ENCODE assay signal across 14 cellular contexts in the genomic region with DNA sequence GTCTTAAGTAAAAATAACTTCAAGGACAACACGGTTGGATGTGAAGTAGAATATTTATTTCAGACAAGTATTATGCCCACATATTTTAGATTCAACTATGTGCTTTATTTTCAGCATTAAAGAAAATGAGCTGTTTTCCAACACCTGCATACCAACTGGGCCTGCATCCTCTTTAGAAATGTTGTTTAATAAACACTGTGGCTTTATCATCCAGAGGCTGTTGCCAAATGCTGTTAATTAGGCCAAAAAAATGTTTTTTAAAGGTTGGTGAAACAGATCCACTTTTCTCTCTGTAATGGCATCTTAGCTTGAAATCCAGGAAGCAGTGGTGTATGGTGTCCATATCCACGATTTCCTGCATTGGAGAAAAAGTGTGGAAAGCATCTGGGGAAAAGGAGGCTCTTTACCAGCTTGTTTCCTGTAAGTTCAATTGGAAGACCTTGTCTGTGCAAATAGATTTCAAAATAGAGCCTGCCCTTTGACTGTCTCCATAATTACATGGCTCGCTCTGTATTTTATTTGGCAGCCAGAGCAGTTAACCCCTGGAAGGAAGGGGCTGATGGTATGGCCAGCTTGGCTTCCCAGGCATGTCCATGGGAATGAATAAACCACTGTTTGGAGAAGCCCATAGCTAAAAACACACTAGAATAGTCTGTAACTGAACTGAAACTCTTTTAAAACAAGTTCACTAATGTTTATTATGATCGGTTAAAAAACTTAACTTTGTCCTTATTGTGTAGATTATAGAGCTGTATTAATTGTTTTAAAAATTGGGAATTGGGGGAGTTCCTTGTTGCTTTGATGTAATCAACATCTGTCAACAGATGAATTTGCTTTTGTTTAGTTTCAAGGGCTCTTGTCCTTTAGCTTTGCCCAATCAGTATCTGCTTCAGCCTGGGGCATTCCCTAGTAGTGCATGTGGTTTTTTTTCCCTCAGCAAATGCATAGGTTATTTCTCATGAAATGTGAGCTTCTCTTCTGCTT. TPM values are rescaled to one million over a fixed set of nuclear protein-coding genes. Genes with fewer than 3 reads are reported as not detected.
A peak's percentile ranks its signal among the peaks of the same experiment; 100 is the strongest.
DNase-seq lines count a peak whose midpoint lies in the region; ATAC-seq lines count a peak whose summit lies in the region.
"Had no signal": no experiment of that assay in that cellular context is flagged by ENCODE, and none has a peak within 500 bp of the region (broad histone marks: within the 10 kb centered on the region; RNA-seq: fewer than 3 reads in every experiment).

No MANE protein-coding gene starts in this region.

- ATAC-seq in HG03196 (IDR thresholded peaks at IDR 0.05; ENCODE audit: unreplicated experiment) = no peak
- ATAC-seq: activated CD4-positive, CD25-positive, alpha-beta regulatory T cell treated with anti-CD3 and anti-CD28 coated beads, Interleukin-2, amount 50 U/mL, for 24 hours; sciatic nerve had no signal

- DNase-seq in DMS53 (lab: John Stamatoyannopoulos, UW) (peak; percentile 50), DMS53 treated with DMSO at 0.1 percent for 48 hours (lab: John Stamatoyannopoulos, UW; ENCODE audit: unreplicated experiment) (no peak), NCI-H446 treated with DMSO at 0.1 percent for 48 hours (lab: John Stamatoyannopoulos, UW) (peak; percentile 22), dermis blood vessel endothelial cell (peak; percentile 78), skeletal muscle cell (ENCODE audit: low read depth) (peak; percentile 45), medulla oblongata (ENCODE audit: extremely low spot score) (no peak)
- no peak for DNase-seq in stimulated activated CD4-positive, alpha-beta T cell treated with anti-CD3 and anti-CD28 coated beads, Interleukin-2, amount 100 ng/mL, for 24 hours
- DNase-seq: ACHN; activated naive CD4-positive, alpha-beta T cell treated with Interleukin-2 at 50 U/mL for 16 hours; left ventricle myocardium inferior had no signal

- H3K4me3 ChIP-seq in skeletal muscle cell (ENCODE audit: low read depth, low read length) = no peak overlapping the region
- H3K4me3 ChIP-seq: left ventricle myocardium inferior had no signal

RNA-seq across cellular contexts. Expression of a gene that starts 33.0 kb away (rescaled TPM):
- not detected in 2 replicates for total RNA-seq in dermis blood vessel endothelial cell
- total RNA-seq: epithelial cell of proximal tubule, left ventricle myocardium inferior had no signal

RNA-seq across cellular contexts. Expression of a gene that starts 50.4 kb away (rescaled TPM):
- not detected in 2 replicates for total RNA-seq in dermis blood vessel endothelial cell
- total RNA-seq: left ventricle myocardium inferior had no signal

RNA-seq across cellular contexts. Expression of a gene that starts 52.5 kb away (rescaled TPM):
- 3.3 and 5.3 TPM in 2 replicates for total RNA-seq in dermis blood vessel endothelial cell

Comparison
In these comparisons a context has a peak if more than half of its experiments do, and no peak if none do; other contexts are left out.
1. DNase-seq: peak in DMS53 (single experiment), NCI-H446 treated with DMSO at 0.1 percent for 48 hours (single experiment), dermis blood vessel endothelial cell (single experiment) and skeletal muscle cell (single experiment); none in DMS53 treated with DMSO at 0.1 percent for 48 hours (single experiment), stimulated activated CD4-positive, alpha-beta T cell treated with anti-CD3 and anti-CD28 coated beads, Interleukin-2, amount 100 ng/mL, for 24 hours (0 of 2) and medulla oblongata (single experiment).